Comparison of ENCODE assay signal across 8 cellular contexts in the genomic region with DNA sequence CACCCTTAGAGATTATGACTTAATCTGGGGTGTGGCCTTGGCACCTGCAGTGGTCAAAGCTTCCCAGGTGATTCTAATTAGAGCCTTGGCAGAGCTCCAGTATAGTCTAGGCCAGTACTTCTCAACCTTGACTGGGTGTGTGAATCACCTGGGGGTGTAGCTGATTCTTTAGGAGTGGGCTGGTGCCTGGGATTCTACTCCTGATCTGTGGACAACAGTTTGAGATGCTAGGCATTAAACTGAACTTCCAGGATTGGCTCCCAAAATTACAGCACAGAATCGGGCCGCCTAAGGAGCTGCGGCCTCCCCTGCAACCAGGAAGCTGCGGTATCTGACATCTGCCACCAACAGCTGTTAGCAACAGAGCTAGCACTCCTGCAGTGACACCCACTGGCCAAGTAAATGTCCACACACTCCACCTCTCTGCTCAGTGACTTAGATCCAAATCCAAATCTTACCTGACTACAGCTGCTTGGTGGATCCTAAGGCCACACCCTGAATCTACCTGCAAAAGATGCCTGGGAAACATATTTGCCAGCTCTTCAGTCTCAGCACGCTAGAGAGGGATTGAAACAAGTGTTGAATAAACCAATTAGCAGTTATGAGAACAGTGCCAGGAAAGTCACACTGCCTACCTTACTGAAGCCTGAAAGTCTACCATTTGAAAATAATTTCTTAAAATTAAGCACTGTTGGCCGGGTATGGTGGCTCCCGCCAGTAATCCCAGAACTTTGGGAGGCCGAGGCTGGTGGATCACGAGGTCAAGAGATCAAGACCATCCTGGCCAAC.
DNase-seq lines count a peak whose midpoint lies in the region; ATAC-seq and TF ChIP-seq lines count a peak whose summit lies in the region.

No MANE protein-coding gene starts in this region.

- peaks cover 9% of the 10 kb centered on the region for H3K4me1 Mint-ChIP-seq in activated T-cell treated with anti-CD3 and anti-CD28 coated beads, Interleukin-2, amount 50 U/mL, for 24 hours (ENCODE audit: low read depth)
- peaks cover 6 to 8% (median 7%) of the 10 kb centered on the region in 3 donors for H3K4me1 Mint-ChIP-seq in naive B cell

- peaks cover 18% of the 10 kb centered on the region for H3K27me3 Mint-ChIP-seq in activated T-cell treated with anti-CD3 and anti-CD28 coated beads, Interleukin-2, amount 50 U/mL, for 24 hours
- H3K27me3 Mint-ChIP-seq in naive B cell: peaks cover 35 to 55% (median 54%) of the 10 kb centered on the region in 3 donors

- DNase-seq in activated T-cell treated with anti-CD3 and anti-CD28 coated beads for 48 hours (ENCODE audit: low read depth) (peak; percentile 6), H7 (peak; percentile 64), LoVo (ENCODE audit: low spot score) (peak; percentile 37), RPMI7951 (ENCODE audit: low read depth) (peak; percentile 78), epithelial cell of esophagus (ENCODE audit: low read depth) (peak; percentile 88), naive B cell (peak; percentile 5)
- no peak for DNase-seq in activated T-cell treated with anti-CD3 and anti-CD28 coated beads, Interleukin-2, amount 50 U/mL, for 24 hours
- no peak for DNase-seq in activated effector memory CD4-positive, alpha-beta T cell treated with anti-CD3 and anti-CD28 coated beads, Interleukin-2, amount 50 U/mL, for 16 hours

- H3K4me3 Mint-ChIP-seq in activated T-cell treated with anti-CD3 and anti-CD28 coated beads, Interleukin-2, amount 50 U/mL, for 24 hours: no peak overlapping the region
- H3K4me3 Mint-ChIP-seq in naive B cell: no peak overlapping the region

- no peak overlapping the region for H3K27ac Mint-ChIP-seq in activated T-cell treated with anti-CD3 and anti-CD28 coated beads, Interleukin-2, amount 50 U/mL, for 24 hours
- no peak overlapping the region for H3K27ac Mint-ChIP-seq in naive B cell

- no peaks in the 10 kb centered on the region for H3K36me3 ChIP-seq in H7 (replicated peaks; ENCODE audit: control insufficient read depth, insufficient read depth, low read length)

- no peaks in the 10 kb centered on the region for H3K36me3 Mint-ChIP-seq in activated T-cell treated with anti-CD3 and anti-CD28 coated beads, Interleukin-2, amount 50 U/mL, for 24 hours (ENCODE audit: low read depth)
- no peaks in the 10 kb centered on the region for H3K36me3 Mint-ChIP-seq in naive B cell

- ATAC-seq in naive B cell (ENCODE audit: low read depth in 2 of 2): peak in 1 of 2 donors; percentile 47

- no peaks in the 10 kb centered on the region for H3K9me3 Mint-ChIP-seq in activated T-cell treated with anti-CD3 and anti-CD28 coated beads, Interleukin-2, amount 50 U/mL, for 24 hours
- H3K9me3 Mint-ChIP-seq in naive B cell: no peaks in the 10 kb centered on the region

- peak; percentile 60 for TF ChIP-seq CTCF in epithelial cell of esophagus (IDR thresholded peaks at IDR 0.05; ENCODE audit: insufficient read depth, low read depth, low read length, missing control alignments)

- H3K27me3 ChIP-seq in H7 (ENCODE audit: control insufficient read depth, insufficient read depth, low read length): peaks cover under 1% of the 10 kb centered on the region; the same call in 1 of the 2 replicates

- H3K4me3 ChIP-seq in H7 (ENCODE audit: insufficient read depth, low read depth, low read length): no peak overlapping the region
- no peak overlapping the region for H3K4me3 ChIP-seq in epithelial cell of esophagus (ENCODE audit: low read length)

Comparison
In these comparisons a context has a peak if more than half of its experiments do, and no peak if none do; other contexts are left out.
1. DNase-seq: peak in activated T-cell treated with anti-CD3 and anti-CD28 coated beads for 48 hours (single experiment), H7 (single experiment), LoVo (single experiment), RPMI7951 (single experiment), epithelial cell of esophagus (single experiment) and naive B cell (single experiment); none in activated T-cell treated with anti-CD3 and anti-CD28 coated beads, Interleukin-2, amount 50 U/mL, for 24 hours (single experiment) and activated effector memory CD4-positive, alpha-beta T cell treated with anti-CD3 and anti-CD28 coated beads, Interleukin-2, amount 50 U/mL, for 16 hours (single experiment).